Comparison of ENCODE assay signal across 10 cellular contexts in the genomic region with DNA sequence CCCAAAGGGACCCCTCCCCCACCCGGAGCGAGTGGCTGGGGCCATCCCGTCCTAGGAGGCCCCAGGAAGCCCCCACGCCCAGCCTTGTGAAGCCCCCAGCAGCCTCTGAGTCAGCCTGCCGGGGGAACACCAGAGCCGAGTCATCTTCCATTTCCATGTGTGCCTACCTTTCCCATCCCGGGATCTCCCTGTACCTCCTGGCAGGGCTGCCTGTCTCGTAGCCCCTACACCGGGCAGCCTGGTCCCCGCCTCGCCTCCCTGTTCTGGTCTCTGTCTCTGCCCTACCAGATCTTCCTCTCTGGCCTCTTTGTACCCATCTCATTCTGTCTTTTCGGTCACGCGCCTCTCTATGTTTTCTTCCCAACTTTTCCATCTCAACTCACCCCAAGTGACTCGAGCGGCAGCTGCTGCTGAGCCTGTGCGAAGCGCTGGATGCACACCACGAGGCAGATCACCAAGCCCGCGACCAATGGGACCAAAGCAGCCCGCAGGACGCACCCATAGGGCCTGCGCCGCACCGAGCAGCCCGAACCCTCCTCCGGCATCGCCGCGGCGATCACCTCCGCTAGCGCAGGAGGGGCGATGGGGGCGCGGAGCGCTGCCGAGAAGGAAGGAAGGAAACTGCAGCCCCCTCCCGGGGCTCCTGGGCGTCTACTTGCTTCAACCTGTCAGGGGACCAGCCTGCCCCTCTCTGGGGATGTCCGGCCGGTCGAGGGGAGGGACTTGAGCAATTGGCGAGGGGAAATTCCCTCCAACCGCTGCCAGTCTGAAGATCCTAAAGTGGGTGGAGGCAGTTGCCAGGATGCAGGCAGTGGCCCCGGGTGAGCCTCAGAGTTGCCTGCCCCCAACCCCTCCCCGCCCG. TPM values are rescaled to one million over a fixed set of nuclear protein-coding genes. Genes with fewer than 3 reads are reported as not detected.
DNase-seq lines count a peak whose midpoint lies in the region; ATAC-seq and TF ChIP-seq lines count a peak whose summit lies in the region.
"Had no signal": no experiment of that assay in that cellular context is flagged by ENCODE, and none has a peak within 500 bp of the region (broad histone marks: within the 10 kb centered on the region; RNA-seq: fewer than 3 reads in every experiment).

A gene with protein sequence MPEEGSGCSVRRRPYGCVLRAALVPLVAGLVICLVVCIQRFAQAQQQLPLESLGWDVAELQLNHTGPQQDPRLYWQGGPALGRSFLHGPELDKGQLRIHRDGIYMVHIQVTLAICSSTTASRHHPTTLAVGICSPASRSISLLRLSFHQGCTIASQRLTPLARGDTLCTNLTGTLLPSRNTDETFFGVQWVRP (minus strand): TSS at position 693 of the 862 bp plus-strand sequence. CDS start 148 bp downstream, at position 545.

- CTCF ChIA-PET in T-cell (lab: Charles Lee) (no interaction called here), mammary epithelial cell (lab: Charles Lee; ENCODE audit: low non-redundant PET) (no interaction called here)

- DNase-seq in NCI-H748 (lab: John Stamatoyannopoulos, UW; ENCODE audit: unreplicated experiment) (peak; percentile 45), NCI-H748 treated with DMSO at 0.1 percent for 48 hours (lab: John Stamatoyannopoulos, UW) (no peak), T-cell (peak in 32 of 34 experiments; percentile 1 to 52 (median 24)), mammary epithelial cell (peak; percentile 66), tibial nerve (ENCODE audit: low spot score in 2 of 2) (no peak)
- DNase-seq in natural killer cell treated with Interleukin-12 subunit alpha and Interleukin-12 subunit beta and Interleukin-15 and Interleukin-18, amount 100 ng/mL, for 72 hours (ENCODE audit: low spot score), result peak; percentile 82

- intact Hi-C loops in mammary epithelial cell (cut with micrococcal nuclease), result no loop called here

- H3K36me3 Mint-ChIP-seq in T-cell, result no peaks in the 10 kb centered on the region
- peaks cover 6% of the 10 kb centered on the region for H3K36me3 Mint-ChIP-seq in natural killer cell treated with Interleukin-12 subunit alpha and Interleukin-12 subunit beta and Interleukin-15 and Interleukin-18, amount 100 ng/mL, for 72 hours

- no peaks in the 10 kb centered on the region for H3K79me2 ChIP-seq in mammary epithelial cell (ENCODE audit: insufficient read depth, low read length)

- H3K9me3 Mint-ChIP-seq in T-cell, result no peaks in the 10 kb centered on the region
- no peaks in the 10 kb centered on the region for H3K9me3 Mint-ChIP-seq in natural killer cell treated with Interleukin-12 subunit alpha and Interleukin-12 subunit beta and Interleukin-15 and Interleukin-18, amount 100 ng/mL, for 72 hours

- H3K4me1 ChIP-seq in mammary epithelial cell (ENCODE audit: insufficient read depth, low read length), result peaks cover 22% of the 10 kb centered on the region
- H3K4me1 ChIP-seq in tibial nerve, result peaks cover 0 to 39% (median 3%) of the 10 kb centered on the region in 4 donors

- H2AFZ ChIP-seq in mammary epithelial cell (ENCODE audit: low read depth, low read length), result peak within 1 kb of the TSS; percentile 94

- no peaks in the 10 kb centered on the region for H3K36me3 ChIP-seq in mammary epithelial cell (ENCODE audit: insufficient read depth, low read length)
- no peaks in the 10 kb centered on the region for H3K36me3 ChIP-seq in tibial nerve

- POLR2A ChIA-PET in T-cell (lab: Charles Lee), result no interaction called here

- H3K27me3 ChIP-seq in mammary epithelial cell (ENCODE audit: insufficient read depth, low read length) (no peaks in the 10 kb centered on the region), tibial nerve (peaks cover 0 to 78% of the 10 kb centered on the region in 2 donors)

- no peak for TF ChIP-seq POLR2A in tibial nerve (IDR thresholded peaks at IDR 0.05)

- TF ChIP-seq CTCF in mammary epithelial cell (conservative IDR thresholded peaks at IDR 0.05 in 1 of 2, IDR thresholded peaks at IDR 0.05 in 1 of 2; ENCODE audit: extremely low read depth in 1 of 2, insufficient read depth in 1 of 2, low read depth in 1 of 2, low read length in 2 of 2) (no peak), tibial nerve (IDR thresholded peaks at IDR 0.05) (no peak)

- H3K27me3 Mint-ChIP-seq in T-cell, result peaks cover 58 to 69% of the 10 kb centered on the region in 2 donors
- peaks cover 52 to 55% of the 10 kb centered on the region in 2 donors for H3K27me3 Mint-ChIP-seq in natural killer cell treated with Interleukin-12 subunit alpha and Interleukin-12 subunit beta and Interleukin-15 and Interleukin-18, amount 100 ng/mL, for 72 hours

- peak within 1 kb of the TSS; percentile 31 for H3K27ac ChIP-seq in mammary epithelial cell (ENCODE audit: insufficient read depth, low read depth, low read length)
- peak within 1 kb of the TSS in 1 of 4 donors; percentile 38 for H3K27ac ChIP-seq in tibial nerve
- H3K27ac ChIP-seq: epithelial cell of prostate had no signal

- H3K4me3 ChIP-seq in mammary epithelial cell (replicated peaks in 1 of 3; ENCODE audit: insufficient read depth in 1 of 3, low read depth in 2 of 3, low read length in 3 of 3) (peak within 1 kb of the TSS; percentile 56 to 72 (median 58)), tibial nerve (peak within 1 kb of the TSS in 2 of 4 donors; percentile 27 to 41)

- in situ Hi-C loops in mammary epithelial cell (cut with MboI; ENCODE audit: low sequenced_read_pairs in 2 of 2), result no loop called here

- peak within 1 kb of the TSS; percentile 71 to 83 (median 80) for H3K4me3 Mint-ChIP-seq in T-cell
- H3K4me3 Mint-ChIP-seq in natural killer cell treated with Interleukin-12 subunit alpha and Interleukin-12 subunit beta and Interleukin-15 and Interleukin-18, amount 100 ng/mL, for 72 hours, result peak within 1 kb of the TSS; percentile 96

- dilution Hi-C loops in mammary epithelial cell (cut with HindIII; ENCODE audit: low sequenced_read_pairs), result no loop called here

- H3K4me2 ChIP-seq in mammary epithelial cell (ENCODE audit: insufficient read depth, low read depth, low read length), result peak within 1 kb of the TSS; percentile 96

- H3K9me3 ChIP-seq in mammary epithelial cell (replicated peaks; ENCODE audit: insufficient read depth, low read length), result no peaks in the 10 kb centered on the region
- no peaks in the 10 kb centered on the region for H3K9me3 ChIP-seq in tibial nerve

- H3K27ac Mint-ChIP-seq in T-cell, result peak within 1 kb of the TSS in 1 of 2 donors; percentile 74
- peak within 1 kb of the TSS; percentile 46 to 61 for H3K27ac Mint-ChIP-seq in natural killer cell treated with Interleukin-12 subunit alpha and Interleukin-12 subunit beta and Interleukin-15 and Interleukin-18, amount 100 ng/mL, for 72 hours

- H4K20me1 ChIP-seq in mammary epithelial cell (ENCODE audit: insufficient read depth, low read length), result no peaks in the 10 kb centered on the region

- BruUV-seq in mammary epithelial cell (replicated peaks; lab: Mats Ljungman, UMichigan), result no TSS peak

- peaks cover 50 to 57% (median 56%) of the 10 kb centered on the region in 3 donors for H3K4me1 Mint-ChIP-seq in T-cell
- peaks cover 37 to 50% of the 10 kb centered on the region in 2 donors for H3K4me1 Mint-ChIP-seq in natural killer cell treated with Interleukin-12 subunit alpha and Interleukin-12 subunit beta and Interleukin-15 and Interleukin-18, amount 100 ng/mL, for 72 hours (ENCODE audit: low read depth in 2 of 2)

- WGBS in mammary epithelial cell (ENCODE audit: low coverage, missing lambda C conversion rate), result 1% methylated on average over 25 of the region's 49 CpGs
- WGBS in tibial nerve, 2 donors, result 1 to 2% methylated on average over 40 to 49 of the region's 49 CpGs

- no peak for TF ChIP-seq EP300 in tibial nerve (IDR thresholded peaks at IDR 0.05)

- peak within 1 kb of the TSS; percentile 62 for H3K9ac ChIP-seq in mammary epithelial cell (ENCODE audit: insufficient read depth, low read length)

- ATAC-seq in HG03108 (IDR thresholded peaks at IDR 0.05; ENCODE audit: unreplicated experiment) (peak; percentile 58), T-cell (replicated peaks in 1 of 4) (peak; percentile 69 to 77 (median 74)), HG03095 (IDR thresholded peaks at IDR 0.05; ENCODE audit: unreplicated experiment) (no peak)
- peak; percentile 83 to 86 for ATAC-seq in natural killer cell treated with Interleukin-12 subunit alpha and Interleukin-12 subunit beta and Interleukin-15 and Interleukin-18, amount 100 ng/mL, for 72 hours

RNA-seq across cellular contexts. Expression of the gene that starts here (rescaled TPM):
- 1 to 10 TPM; 1.9 to 4.3 (median 2.0) TPM for total RNA-seq in T-cell
- total RNA-seq in mammary epithelial cell, result 1 to 10 TPM in 1 of 2 donors, not detected in 1; 4.4 TPM
- 28.9 TPM for polyA plus RNA-seq in mammary epithelial cell
- 15.4 TPM for polyA minus RNA-seq in mammary epithelial cell
- 10 to 100 TPM; 10.6 to 26.1 TPM for total RNA-seq in natural killer cell treated with Interleukin-12 subunit alpha and Interleukin-12 subunit beta and Interleukin-15 and Interleukin-18, amount 100 ng/mL, for 72 hours
- total RNA-seq in tibial nerve, result under 1 TPM in 1 of 4 donors, not detected in 3; 0.87 TPM
- polyA plus RNA-seq: AG04450 had no signal

Comparison
In these comparisons a context has a peak if more than half of its experiments do, and no peak if none do; other contexts are left out.
1. DNase-seq: peak in NCI-H748 (single experiment), T-cell (32 of 34), mammary epithelial cell (single experiment) and natural killer cell treated with Interleukin-12 subunit alpha and Interleukin-12 subunit beta and Interleukin-15 and Interleukin-18, amount 100 ng/mL, for 72 hours (single experiment); none in NCI-H748 treated with DMSO at 0.1 percent for 48 hours (single experiment) and tibial nerve (0 of 2).